28 cellular contexts compared by ENCODE assay signal in genomic region chr11:125342281-125342980, GRCh38.
DNase-seq lines count a peak whose midpoint lies in the region; ATAC-seq, FAIRE-seq and TF ChIP-seq lines count a peak whose summit lies in the region.
"Had no signal": no experiment of that assay in that cellular context is flagged by ENCODE, and none has a peak within 500 bp of the region (broad histone marks: within the 10 kb centered on the region; RNA-seq: fewer than 3 reads in every experiment).

No MANE protein-coding gene starts in this region.

- CTCF ChIA-PET in activated CD4-positive, alpha-beta memory T cell treated with anti-CD3 and anti-CD28 coated beads, Interleukin-2, amount 10 ng/mL, durations not matched to agents 7 days and 5 days (lab: Charles Lee): no interaction called here

- H3K4me3 Mint-ChIP-seq in progenitor cell of endocrine pancreas (ENCODE audit: low read depth): peak overlapping the region; percentile 20
- no peak overlapping the region for H3K4me3 Mint-ChIP-seq in endothelial cell (ENCODE audit: unreplicated experiment)
- no peak overlapping the region for H3K4me3 Mint-ChIP-seq in activated CD4-positive, alpha-beta memory T cell treated with anti-CD3 and anti-CD28 coated beads, Interleukin-2, amount 10 ng/mL, durations not matched to agents 7 days and 5 days
- H3K4me3 Mint-ChIP-seq: activated CD4-positive, alpha-beta T cell treated with anti-CD3 and anti-CD28 coated beads, Interleukin-2, amount 10 ng/mL, durations not matched to agents 24 days and 14 days; activated CD8-positive, alpha-beta memory T cell treated with anti-CD3 and anti-CD28 coated beads, Interleukin-2, amount 10 ng/mL, durations not matched to agents 7 days and 5 days had no signal

- H3K4me1 Mint-ChIP-seq in progenitor cell of endocrine pancreas (ENCODE audit: low read depth) (peaks cover 30% of the 10 kb centered on the region), endothelial cell (ENCODE audit: unreplicated experiment) (peaks cover 39% of the 10 kb centered on the region)
- H3K4me1 Mint-ChIP-seq in activated CD4-positive, alpha-beta memory T cell treated with anti-CD3 and anti-CD28 coated beads, Interleukin-2, amount 10 ng/mL, durations not matched to agents 7 days and 5 days: no peaks in the 10 kb centered on the region
- H3K4me1 Mint-ChIP-seq: activated CD4-positive, alpha-beta T cell treated with anti-CD3 and anti-CD28 coated beads, Interleukin-2, amount 10 ng/mL, durations not matched to agents 24 days and 14 days; activated CD8-positive, alpha-beta memory T cell treated with anti-CD3 and anti-CD28 coated beads, Interleukin-2, amount 10 ng/mL, durations not matched to agents 7 days and 5 days had no signal

- peaks cover 3% of the 10 kb centered on the region for H3K27me3 Mint-ChIP-seq in progenitor cell of endocrine pancreas
- peaks cover 2% of the 10 kb centered on the region for H3K27me3 Mint-ChIP-seq in endothelial cell (ENCODE audit: unreplicated experiment)
- H3K27me3 Mint-ChIP-seq in activated CD4-positive, alpha-beta memory T cell treated with anti-CD3 and anti-CD28 coated beads, Interleukin-2, amount 10 ng/mL, durations not matched to agents 7 days and 5 days: peaks cover 11% of the 10 kb centered on the region

- peak; percentile 24 for DNase-seq in activated effector memory CD4-positive, alpha-beta T cell treated with anti-CD3 and anti-CD28 coated beads, Interleukin-2, amount 50 U/mL, for 16 hours
- no peak for DNase-seq in activated effector memory CD4-positive, alpha-beta T cell treated with Interleukin-2 at 50 U/mL for 16 hours
- DNase-seq in lower lobe of right lung (peak; percentile 23), progenitor cell of endocrine pancreas (ENCODE audit: low spot score, unreplicated experiment) (no peak), endothelial cell (ENCODE audit: low spot score) (no peak), RCC 7860 (ENCODE audit: low spot score) (no peak)
- no peak for DNase-seq in activated CD4-positive, alpha-beta memory T cell treated with anti-CD3 and anti-CD28 coated beads, Interleukin-2, amount 10 ng/mL, durations not matched to agents 7 days and 5 days
- DNase-seq: 8988T; activated CD4-positive, alpha-beta T cell treated with anti-CD3 and anti-CD28 coated beads, Interleukin-2, amount 10 ng/mL, durations not matched to agents 24 days and 14 days; activated CD8-positive, alpha-beta memory T cell treated with anti-CD3 and anti-CD28 coated beads, Interleukin-2, amount 10 ng/mL, durations not matched to agents 7 days and 5 days; activated naive CD4-positive, alpha-beta T cell treated with Interleukin-2 at 50 U/mL for 16 hours; activated T-cell treated with anti-CD3 and anti-CD28 coated beads, Interleukin-2, amount 50 U/mL, for 48 hours; brain microvascular endothelial cell; Calu3; effector CD8-positive, alpha-beta T cell; EL; Karpas-422; MV-4-11; NCI-H187; NCI-H524 treated with DMSO at 0.1 percent for 48 hours; SHP77 treated with DMSO at 0.1 percent for 48 hours; stimulated activated CD4-positive, alpha-beta T cell treated with anti-CD3 and anti-CD28 coated beads, Interleukin-1b, Interleukin-23, amount 100 ng/mL, for 48 hours; T-helper 9 cell had no signal

- H3K27me3 ChIP-seq in lower lobe of right lung (ENCODE audit: low read depth): no peaks in the 10 kb centered on the region
- H3K27me3 ChIP-seq: brain microvascular endothelial cell had no signal

- peaks cover 2% of the 10 kb centered on the region for H3K36me3 Mint-ChIP-seq in progenitor cell of endocrine pancreas (ENCODE audit: insufficient read depth)
- peaks cover 22% of the 10 kb centered on the region for H3K36me3 Mint-ChIP-seq in endothelial cell (ENCODE audit: low read depth, unreplicated experiment)
- H3K36me3 Mint-ChIP-seq in activated CD4-positive, alpha-beta memory T cell treated with anti-CD3 and anti-CD28 coated beads, Interleukin-2, amount 10 ng/mL, durations not matched to agents 7 days and 5 days (ENCODE audit: low read depth): no peaks in the 10 kb centered on the region
- H3K36me3 Mint-ChIP-seq: activated CD8-positive, alpha-beta memory T cell treated with anti-CD3 and anti-CD28 coated beads, Interleukin-2, amount 10 ng/mL, durations not matched to agents 7 days and 5 days had no signal

- H3K9me3 ChIP-seq in lower lobe of right lung: no peaks in the 10 kb centered on the region

- no peaks in the 10 kb centered on the region for H3K9me3 Mint-ChIP-seq in progenitor cell of endocrine pancreas (ENCODE audit: low read depth)
- no peaks in the 10 kb centered on the region for H3K9me3 Mint-ChIP-seq in endothelial cell (ENCODE audit: unreplicated experiment)
- H3K9me3 Mint-ChIP-seq in activated CD4-positive, alpha-beta memory T cell treated with anti-CD3 and anti-CD28 coated beads, Interleukin-2, amount 10 ng/mL, durations not matched to agents 7 days and 5 days: no peaks in the 10 kb centered on the region
- H3K9me3 Mint-ChIP-seq: activated CD4-positive, alpha-beta T cell treated with anti-CD3 and anti-CD28 coated beads, Interleukin-2, amount 10 ng/mL, durations not matched to agents 24 days and 14 days had no signal

- POLR2A ChIA-PET in activated CD4-positive, alpha-beta memory T cell treated with anti-CD3 and anti-CD28 coated beads, Interleukin-2, amount 10 ng/mL, durations not matched to agents 7 days and 5 days (lab: Charles Lee): no interaction called here

- no peak for FAIRE-seq in RCC 7860 (lab: Jason Lieb, UNC)
- FAIRE-seq: GM12878, keratinocyte had no signal

- no peak for TF ChIP-seq CTCF in lower lobe of right lung (IDR thresholded peaks at IDR 0.05)
- TF ChIP-seq CTCF in progenitor cell of endocrine pancreas (IDR thresholded peaks at IDR 0.05; ENCODE audit: unreplicated experiment): no peak
- TF ChIP-seq CTCF in endothelial cell (IDR thresholded peaks at IDR 0.05; ENCODE audit: unreplicated experiment): no peak

- H3K27ac Mint-ChIP-seq in progenitor cell of endocrine pancreas: peak overlapping the region; percentile 94
- no peak overlapping the region for H3K27ac Mint-ChIP-seq in endothelial cell (ENCODE audit: unreplicated experiment)
- H3K27ac Mint-ChIP-seq in activated CD4-positive, alpha-beta memory T cell treated with anti-CD3 and anti-CD28 coated beads, Interleukin-2, amount 10 ng/mL, durations not matched to agents 7 days and 5 days: no peak overlapping the region
- H3K27ac Mint-ChIP-seq: activated CD4-positive, alpha-beta T cell treated with anti-CD3 and anti-CD28 coated beads, Interleukin-2, amount 10 ng/mL, durations not matched to agents 24 days and 14 days; activated CD8-positive, alpha-beta memory T cell treated with anti-CD3 and anti-CD28 coated beads, Interleukin-2, amount 10 ng/mL, durations not matched to agents 7 days and 5 days had no signal

- ATAC-seq in lower lobe of right lung (no peak), GM18520 (IDR thresholded peaks at IDR 0.05; ENCODE audit: unreplicated experiment) (no peak)
- ATAC-seq: activated CD8-positive, alpha-beta memory T cell treated with anti-CD3 and anti-CD28 coated beads, Interleukin-2, amount 10 ng/mL, durations not matched to agents 7 days and 5 days; GM12878; Panc1 had no signal

- H3K4me1 ChIP-seq in lower lobe of right lung: no peaks in the 10 kb centered on the region

- intact Hi-C loops in lower lobe of right lung (cut with DNase I): loop anchor here (10.0 kb wide), 1 partner anchor 62 kb away; no protein-coding TSS in a partner anchor

- no peak overlapping the region for H3K4me3 ChIP-seq in lower lobe of right lung
- H3K4me3 ChIP-seq: GM12878 had no signal

- no peak overlapping the region for H3K27ac ChIP-seq in lower lobe of right lung
- H3K27ac ChIP-seq: brain microvascular endothelial cell, HL-60 had no signal

- no peaks in the 10 kb centered on the region for H3K36me3 ChIP-seq in lower lobe of right lung
- H3K36me3 ChIP-seq: brain microvascular endothelial cell had no signal

Comparison
In these comparisons a context has a peak if more than half of its experiments do, and no peak if none do; other contexts are left out.
1. DNase-seq: peak in activated effector memory CD4-positive, alpha-beta T cell treated with anti-CD3 and anti-CD28 coated beads, Interleukin-2, amount 50 U/mL, for 16 hours (single experiment) and lower lobe of right lung (single experiment); none in activated effector memory CD4-positive, alpha-beta T cell treated with Interleukin-2 at 50 U/mL for 16 hours (single experiment), progenitor cell of endocrine pancreas (single experiment), endothelial cell (single experiment), activated CD4-positive, alpha-beta memory T cell treated with anti-CD3 and anti-CD28 coated beads, Interleukin-2, amount 10 ng/mL, durations not matched to agents 7 days and 5 days (single experiment) and RCC 7860 (single experiment).